In the genomic region with DNA sequence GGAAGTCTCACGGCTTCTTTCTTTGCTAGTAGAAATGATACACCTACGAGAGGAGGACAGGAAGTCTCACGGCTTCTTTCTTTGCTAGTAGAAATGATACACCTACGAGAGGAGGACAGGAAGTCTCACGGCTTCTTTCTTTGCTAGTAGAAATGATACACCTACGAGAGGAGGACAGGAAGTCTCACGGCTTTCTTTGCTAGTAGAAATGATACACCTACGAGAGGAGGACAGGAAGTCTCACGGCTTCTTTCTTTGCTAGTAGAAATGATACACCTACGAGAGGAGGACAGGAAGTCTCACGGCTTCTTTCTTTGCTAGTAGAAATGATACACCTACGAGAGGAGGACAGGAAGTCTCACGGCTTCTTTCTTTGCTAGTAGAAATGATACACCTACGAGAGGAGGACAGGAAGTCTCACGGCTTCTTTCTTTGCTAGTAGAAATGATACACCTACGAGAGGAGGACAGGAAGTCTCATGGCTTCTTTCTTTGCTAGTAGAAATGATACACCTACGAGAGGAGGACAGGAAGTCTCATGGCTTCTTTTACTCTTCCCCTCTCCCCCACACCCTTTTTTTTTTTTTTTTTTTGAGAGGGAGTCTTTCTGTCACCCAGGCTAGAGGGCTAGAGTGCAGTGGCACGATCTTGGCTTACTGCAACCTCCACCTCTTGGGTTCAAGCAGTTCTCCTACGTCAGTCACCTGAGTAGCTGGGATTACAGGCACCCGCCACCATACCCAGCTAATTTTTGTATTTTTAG, we compare ENCODE assay signal across 4 cellular contexts. TPM values are rescaled to one million over a fixed set of nuclear protein-coding genes. Genes with fewer than 3 reads are reported as not detected.
"Had no signal": no experiment of that assay in that cellular context is flagged by ENCODE, and none has a peak within 500 bp of the region (broad histone marks: within the 10 kb centered on the region; RNA-seq: fewer than 3 reads in every experiment).

No MANE protein-coding gene starts in this region.

RNA-seq across cellular contexts. Expression of a gene that starts 36.9 kb away (rescaled TPM):
- total RNA-seq: activated CD8-positive, alpha-beta memory T cell treated with anti-CD3 and anti-CD28 coated beads for 36 hours; epithelial cell of proximal tubule; neural crest cell had no signal
- polyA plus RNA-seq: keratinocyte had no signal
